Comparison of ENCODE assay signal across 12 cellular contexts in genomic region chr2:191202881-191203397, GRCh38. TPM values are rescaled to one million over a fixed set of nuclear protein-coding genes. Genes with fewer than 3 reads are reported as not detected.
DNase-seq lines count a peak whose midpoint lies in the region; ATAC-seq and TF ChIP-seq lines count a peak whose summit lies in the region.
"Had no signal": no experiment of that assay in that cellular context is flagged by ENCODE, and none has a peak within 500 bp of the region (broad histone marks: within the 10 kb centered on the region; RNA-seq: fewer than 3 reads in every experiment).

No MANE protein-coding gene starts in this region.

- H3K9me3 Mint-ChIP-seq in activated CD4-positive, alpha-beta T cell treated with anti-CD3 and anti-CD28 coated beads for 36 hours (ENCODE audit: low read depth): peaks cover 3% of the 10 kb centered on the region
- no peaks in the 10 kb centered on the region for H3K9me3 Mint-ChIP-seq in activated CD8-positive, alpha-beta T cell treated with anti-CD3 and anti-CD28 coated beads, Interleukin-2, amount 10 ng/mL, durations not matched to agents 7 days and 5 days (ENCODE audit: insufficient read depth)
- no peaks in the 10 kb centered on the region for H3K9me3 Mint-ChIP-seq in stimulated activated effector memory CD8-positive, alpha-beta T cell treated with anti-CD3 and anti-CD28 coated beads, Interleukin-12 subunit alpha, Interleukin-12 subunit beta, amount 100 ng/mL, for 72 hours

- ATAC-seq in activated CD4-positive, alpha-beta T cell treated with anti-CD3 and anti-CD28 coated beads for 36 hours: peak; percentile 32
- peak; percentile 52 for ATAC-seq in activated CD8-positive, alpha-beta T cell treated with anti-CD3 and anti-CD28 coated beads, Interleukin-2, amount 10 ng/mL, durations not matched to agents 7 days and 5 days
- ATAC-seq in heart right ventricle: peak in 7 of 8 donors; percentile 57 to 89 (median 78)
- peak; percentile 52 for ATAC-seq in stimulated activated effector memory CD8-positive, alpha-beta T cell treated with anti-CD3 and anti-CD28 coated beads, Interleukin-12 subunit alpha, Interleukin-12 subunit beta, amount 100 ng/mL, for 72 hours

- 44 to 47% methylated on average over 5 of the region's 5 CpGs for WGBS in heart right ventricle, 2 donors

- peaks cover 47% of the 10 kb centered on the region for H3K4me1 Mint-ChIP-seq in activated CD4-positive, alpha-beta T cell treated with anti-CD3 and anti-CD28 coated beads for 36 hours
- H3K4me1 Mint-ChIP-seq in activated CD8-positive, alpha-beta T cell treated with anti-CD3 and anti-CD28 coated beads, Interleukin-2, amount 10 ng/mL, durations not matched to agents 7 days and 5 days (ENCODE audit: low read depth): peaks cover 50% of the 10 kb centered on the region
- H3K4me1 Mint-ChIP-seq in stimulated activated effector memory CD8-positive, alpha-beta T cell treated with anti-CD3 and anti-CD28 coated beads, Interleukin-12 subunit alpha, Interleukin-12 subunit beta, amount 100 ng/mL, for 72 hours: peaks cover 47% of the 10 kb centered on the region

- POLR2A ChIA-PET in activated CD4-positive, alpha-beta T cell treated with anti-CD3 and anti-CD28 coated beads for 36 hours (lab: Charles Lee): no interaction called here
- POLR2A ChIA-PET in activated CD8-positive, alpha-beta T cell treated with anti-CD3 and anti-CD28 coated beads, Interleukin-2, amount 10 ng/mL, durations not matched to agents 7 days and 5 days (lab: Charles Lee): interaction anchor here (1.1 kb wide), 1 partner anchor 9 kb away, joined by 3 read pairs; no protein-coding TSS in a partner anchor

- TF ChIP-seq CTCF in heart right ventricle (IDR thresholded peaks at IDR 0.05): no peak

- H3K27ac Mint-ChIP-seq in activated CD4-positive, alpha-beta T cell treated with anti-CD3 and anti-CD28 coated beads for 36 hours: peak overlapping the region; percentile 59
- peak overlapping the region; percentile 70 for H3K27ac Mint-ChIP-seq in activated CD8-positive, alpha-beta T cell treated with anti-CD3 and anti-CD28 coated beads, Interleukin-2, amount 10 ng/mL, durations not matched to agents 7 days and 5 days
- H3K27ac Mint-ChIP-seq in stimulated activated effector memory CD8-positive, alpha-beta T cell treated with anti-CD3 and anti-CD28 coated beads, Interleukin-12 subunit alpha, Interleukin-12 subunit beta, amount 100 ng/mL, for 72 hours: peak overlapping the region; percentile 88

- H3K36me3 ChIP-seq in heart right ventricle: no peaks in the 10 kb centered on the region
- H3K36me3 ChIP-seq: adrenal gland, uterus had no signal

- no peaks in the 10 kb centered on the region for H3K27me3 ChIP-seq in heart right ventricle
- H3K27me3 ChIP-seq: adrenal gland, uterus had no signal

- no peak overlapping the region for H3K4me3 Mint-ChIP-seq in activated CD4-positive, alpha-beta T cell treated with anti-CD3 and anti-CD28 coated beads for 36 hours
- no peak overlapping the region for H3K4me3 Mint-ChIP-seq in activated CD8-positive, alpha-beta T cell treated with anti-CD3 and anti-CD28 coated beads, Interleukin-2, amount 10 ng/mL, durations not matched to agents 7 days and 5 days
- H3K4me3 Mint-ChIP-seq in stimulated activated effector memory CD8-positive, alpha-beta T cell treated with anti-CD3 and anti-CD28 coated beads, Interleukin-12 subunit alpha, Interleukin-12 subunit beta, amount 100 ng/mL, for 72 hours: peak overlapping the region; percentile 60

- CTCF ChIA-PET in activated CD4-positive, alpha-beta T cell treated with anti-CD3 and anti-CD28 coated beads for 36 hours (lab: Charles Lee): interaction anchor here (0.5 to 1.3 kb wide), 3 partner anchors 9 to 54 kb away, joined by 3 to 5 read pairs (median 4); no protein-coding TSS in a partner anchor
- CTCF ChIA-PET in activated CD8-positive, alpha-beta T cell treated with anti-CD3 and anti-CD28 coated beads, Interleukin-2, amount 10 ng/mL, durations not matched to agents 7 days and 5 days (lab: Charles Lee): interaction anchor here (0.6 to 1.5 kb wide), 7 partner anchors 9 to 424 kb away, joined by 3 to 5 read pairs (median 3); no protein-coding TSS in a partner anchor

- H3K36me3 Mint-ChIP-seq in activated CD4-positive, alpha-beta T cell treated with anti-CD3 and anti-CD28 coated beads for 36 hours (ENCODE audit: low read depth): peaks cover 4% of the 10 kb centered on the region
- H3K36me3 Mint-ChIP-seq in activated CD8-positive, alpha-beta T cell treated with anti-CD3 and anti-CD28 coated beads, Interleukin-2, amount 10 ng/mL, durations not matched to agents 7 days and 5 days (ENCODE audit: low read depth): peaks cover 11% of the 10 kb centered on the region
- H3K36me3 Mint-ChIP-seq in stimulated activated effector memory CD8-positive, alpha-beta T cell treated with anti-CD3 and anti-CD28 coated beads, Interleukin-12 subunit alpha, Interleukin-12 subunit beta, amount 100 ng/mL, for 72 hours: peaks cover 12% of the 10 kb centered on the region

- no peaks in the 10 kb centered on the region for H3K27me3 Mint-ChIP-seq in activated CD4-positive, alpha-beta T cell treated with anti-CD3 and anti-CD28 coated beads for 36 hours
- H3K27me3 Mint-ChIP-seq in activated CD8-positive, alpha-beta T cell treated with anti-CD3 and anti-CD28 coated beads, Interleukin-2, amount 10 ng/mL, durations not matched to agents 7 days and 5 days (ENCODE audit: low read depth): no peaks in the 10 kb centered on the region

- H3K27ac ChIP-seq in heart right ventricle: peak overlapping the region in 6 of 10 donors; percentile 22 to 82 (median 49)
- H3K27ac ChIP-seq: adrenal gland had no signal

- H3K9me3 ChIP-seq in heart right ventricle: peaks cover 0 to 6% (median 0%) of the 10 kb centered on the region in 11 donors
- H3K9me3 ChIP-seq: adrenal gland, uterus had no signal

- intact Hi-C loops in activated CD4-positive, alpha-beta T cell treated with anti-CD3 and anti-CD28 coated beads for 36 hours (cut with DNase I, micrococcal nuclease): no loop called here
- intact Hi-C loops in heart right ventricle (cut with DNase I): no loop called here

- H3K4me1 ChIP-seq in heart right ventricle: peaks cover 0 to 32% (median 9%) of the 10 kb centered on the region in 9 donors
- H3K4me1 ChIP-seq: adrenal gland, uterus had no signal

- H3K4me3 ChIP-seq in heart right ventricle: no peak overlapping the region
- H3K4me3 ChIP-seq: adrenal gland, uterus had no signal

- DNase-seq in activated CD4-positive, alpha-beta T cell treated with anti-CD3 and anti-CD28 coated beads for 36 hours: peak; percentile 33
- no peak for DNase-seq in activated CD4-positive, alpha-beta T cell treated with anti-CD3 and anti-CD28 coated beads, Interleukin-2, amount 50 U/mL, for 1 hour
- DNase-seq in activated CD8-positive, alpha-beta T cell treated with anti-CD3 and anti-CD28 coated beads, Interleukin-2, amount 10 ng/mL, durations not matched to agents 7 days and 5 days: peak; percentile 48
- DNase-seq in heart right ventricle (peak; percentile 12 to 28), SW480 (ENCODE audit: low spot score) (no peak), medulla oblongata (ENCODE audit: extremely low spot score) (no peak)
- DNase-seq in stimulated activated effector memory CD8-positive, alpha-beta T cell treated with anti-CD3 and anti-CD28 coated beads, Interleukin-12 subunit alpha, Interleukin-12 subunit beta, amount 100 ng/mL, for 72 hours (ENCODE audit: low spot score in 2 of 2): no peak
- DNase-seq in stimulated activated CD4-positive, alpha-beta T cell treated with anti-CD3 and anti-CD28 coated beads, Interleukin-15, amount 100 ng/mL, for 24 hours: no peak
- DNase-seq: adrenal gland, NCI-H1048, SIG-M5 had no signal

RNA-seq across cellular contexts. Expression of gene MYO1B, which starts 42.3 kb away (rescaled TPM):
- total RNA-seq in activated CD4-positive, alpha-beta T cell treated with anti-CD3 and anti-CD28 coated beads for 36 hours: 10 to 100 TPM; 29.7 to 36.7 TPM
- total RNA-seq in activated CD8-positive, alpha-beta T cell treated with anti-CD3 and anti-CD28 coated beads, Interleukin-2, amount 10 ng/mL, durations not matched to agents 7 days and 5 days: 1 to 10 TPM; 2.6 to 3.4 TPM
- total RNA-seq in heart right ventricle: 10 to 100 TPM in 9 of 10 donors, 1 to 10 TPM in 1; 8.7 to 32.4 (median 15.9) TPM
- 10 to 100 TPM in 1 of 2 donors, 1 to 10 TPM in 1; 8.7 to 13.8 TPM for polyA plus RNA-seq in heart right ventricle

RNA-seq across cellular contexts. Expression of gene STAT4, which starts 52.1 kb away (rescaled TPM):
- 10 to 100 TPM; 48.8 to 59.5 TPM for total RNA-seq in activated CD4-positive, alpha-beta T cell treated with anti-CD3 and anti-CD28 coated beads for 36 hours
- total RNA-seq in activated CD8-positive, alpha-beta T cell treated with anti-CD3 and anti-CD28 coated beads, Interleukin-2, amount 10 ng/mL, durations not matched to agents 7 days and 5 days: 100 to 1,000 TPM; 154 to 157 TPM
- total RNA-seq in heart right ventricle: 1 to 10 TPM in 8 of 10 donors, under 1 TPM in 2; 0.52 to 9.4 (median 2.2) TPM
- polyA plus RNA-seq in heart right ventricle: 1 to 10 TPM in 1 of 2 donors, under 1 TPM in 1; 0.52 to 2.2 TPM

Comparison
In these comparisons a context has a peak if more than half of its experiments do, and no peak if none do; other contexts are left out.
1. DNase-seq: peak in activated CD4-positive, alpha-beta T cell treated with anti-CD3 and anti-CD28 coated beads for 36 hours (single experiment), activated CD8-positive, alpha-beta T cell treated with anti-CD3 and anti-CD28 coated beads, Interleukin-2, amount 10 ng/mL, durations not matched to agents 7 days and 5 days (single experiment) and heart right ventricle (2 of 2); none in activated CD4-positive, alpha-beta T cell treated with anti-CD3 and anti-CD28 coated beads, Interleukin-2, amount 50 U/mL, for 1 hour (single experiment), stimulated activated effector memory CD8-positive, alpha-beta T cell treated with anti-CD3 and anti-CD28 coated beads, Interleukin-12 subunit alpha, Interleukin-12 subunit beta, amount 100 ng/mL, for 72 hours (0 of 2), SW480 (single experiment), medulla oblongata (single experiment) and stimulated activated CD4-positive, alpha-beta T cell treated with anti-CD3 and anti-CD28 coated beads, Interleukin-15, amount 100 ng/mL, for 24 hours (single experiment).
2. RNA of gene STAT4, which starts 52.1 kb away (total RNA-seq): 154 to 157 TPM in activated CD8-positive, alpha-beta T cell treated with anti-CD3 and anti-CD28 coated beads, Interleukin-2, amount 10 ng/mL, durations not matched to agents 7 days and 5 days and 48.8 to 59.5 TPM in activated CD4-positive, alpha-beta T cell treated with anti-CD3 and anti-CD28 coated beads for 36 hours; 0.52 to 9.4 TPM in heart right ventricle; every median in the first group is over 4 times any median in the second.
3. Peak in every context shown above with its lines, with median percentiles within 50 percentile points of each other: ATAC-seq and H3K27ac Mint-ChIP-seq.